Comparison of ENCODE assay signal across 20 cellular contexts in the genomic region with DNA sequence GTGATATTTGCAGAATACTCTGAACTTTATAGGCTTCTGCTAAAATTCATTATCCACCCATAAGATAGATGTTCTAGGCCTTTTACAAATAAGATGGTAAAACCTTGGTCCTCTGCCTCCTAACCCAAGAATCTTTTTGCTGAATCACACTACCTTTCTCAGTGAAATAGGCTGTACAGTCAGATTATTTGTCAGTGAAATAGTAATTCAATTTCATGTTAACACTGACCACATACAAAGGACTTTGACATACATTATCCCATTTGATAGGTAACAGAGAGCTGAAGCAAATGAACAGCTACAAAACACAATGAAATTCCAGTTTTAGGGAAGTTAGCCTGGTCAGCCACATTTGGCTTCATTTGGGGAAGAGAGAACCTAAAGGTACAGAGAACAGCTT.
"Had no signal": no experiment of that assay in that cellular context is flagged by ENCODE, and none has a peak within 500 bp of the region (broad histone marks: within the 10 kb centered on the region; RNA-seq: fewer than 3 reads in every experiment).

No MANE protein-coding gene starts in this region.

- H3K9me3 Mint-ChIP-seq: endodermal cell, WTC11 had no signal

- H3K27me3 ChIP-seq: dorsolateral prefrontal cortex, gastroesophageal sphincter, heart right ventricle, right atrium auricular region, tibial artery, uterus had no signal

- H3K4me3 Mint-ChIP-seq: activated CD8-positive, alpha-beta T cell treated with anti-CD3 and anti-CD28 coated beads, Interleukin-2, amount 10 ng/mL, durations not matched to agents 7 days and 5 days; endodermal cell; naive B cell; WTC11 had no signal

- H3K27ac ChIP-seq: dorsolateral prefrontal cortex, gastroesophageal sphincter, right atrium auricular region, skin epidermis, tibial artery, uterus had no signal

- H3K4me1 Mint-ChIP-seq: endodermal cell, WTC11 had no signal

- ATAC-seq: activated CD8-positive, alpha-beta T cell treated with anti-CD3 and anti-CD28 coated beads, Interleukin-2, amount 10 ng/mL, durations not matched to agents 7 days and 5 days; gastroesophageal sphincter; heart right ventricle; left colon; WTC11 had no signal

- DNase-seq: activated CD4-positive, alpha-beta T cell treated with anti-CD3 and anti-CD28 coated beads for 48 hours; activated CD8-positive, alpha-beta memory T cell treated with anti-CD3 and anti-CD28 coated beads, Interleukin-2, amount 50 U/mL, for 4 hours; activated CD8-positive, alpha-beta T cell treated with anti-CD3 and anti-CD28 coated beads, Interleukin-2, amount 10 ng/mL, durations not matched to agents 7 days and 5 days; activated naive CD4-positive, alpha-beta T cell; dorsolateral prefrontal cortex; endodermal cell; heart right ventricle; left colon; naive B cell; nucleus accumbens; stimulated activated CD4-positive, alpha-beta T cell treated with anti-CD3 and anti-CD28 coated beads, Interleukin-4, amount 100 ng/mL, for 24 hours; stimulated activated naive CD4-positive, alpha-beta T cell; tibial artery; uterus had no signal

- H3K27ac Mint-ChIP-seq: activated CD8-positive, alpha-beta T cell treated with anti-CD3 and anti-CD28 coated beads, Interleukin-2, amount 10 ng/mL, durations not matched to agents 7 days and 5 days; endodermal cell; progenitor cell of endocrine pancreas; WTC11 had no signal

- H3K27me3 Mint-ChIP-seq: naive B cell, progenitor cell of endocrine pancreas had no signal

- H3K4me3 ChIP-seq: dorsolateral prefrontal cortex, gastroesophageal sphincter, heart right ventricle, lung, right atrium auricular region, skin epidermis, tibial artery, uterus had no signal

- H3K4me1 ChIP-seq: gastroesophageal sphincter, heart right ventricle, right atrium auricular region, tibial artery, uterus had no signal

- H3K36me3 ChIP-seq: uterus had no signal
